Comparison of ENCODE assay signal across 1 cellular context in genomic region chr19:38900220-38900629, GRCh38.
TF ChIP-seq lines count a peak whose summit lies in the region.

No MANE protein-coding gene starts in this region.

TF ChIP-seq in HCT116, 20 proteins besides CTCF, POLR2A, EP300 and RAD21 (continued from another document):
- TF ChIP-seq SP1 (IDR thresholded peaks at IDR 0.05; ENCODE audit: low read depth) (no peak), FOSL1 (IDR thresholded peaks at IDR 0.05; ENCODE audit: low read depth) (no peak)
- TF ChIP-seq, protein P1, sequence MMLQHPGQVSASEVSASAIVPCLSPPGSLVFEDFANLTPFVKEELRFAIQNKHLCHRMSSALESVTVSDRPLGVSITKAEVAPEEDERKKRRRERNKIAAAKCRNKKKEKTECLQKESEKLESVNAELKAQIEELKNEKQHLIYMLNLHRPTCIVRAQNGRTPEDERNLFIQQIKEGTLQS (IDR thresholded peaks at IDR 0.05) = no peak
